Comparison of ENCODE assay signal across 1 cellular context in genomic region chr3:46943237-46944187, GRCh38.
TF ChIP-seq lines count a peak whose summit lies in the region.

No MANE protein-coding gene starts in this region.

TF ChIP-seq in WTC11, 78 proteins besides CTCF, POLR2A, EP300 and RAD21 (continued from another document):
- TF ChIP-seq, protein P1, sequence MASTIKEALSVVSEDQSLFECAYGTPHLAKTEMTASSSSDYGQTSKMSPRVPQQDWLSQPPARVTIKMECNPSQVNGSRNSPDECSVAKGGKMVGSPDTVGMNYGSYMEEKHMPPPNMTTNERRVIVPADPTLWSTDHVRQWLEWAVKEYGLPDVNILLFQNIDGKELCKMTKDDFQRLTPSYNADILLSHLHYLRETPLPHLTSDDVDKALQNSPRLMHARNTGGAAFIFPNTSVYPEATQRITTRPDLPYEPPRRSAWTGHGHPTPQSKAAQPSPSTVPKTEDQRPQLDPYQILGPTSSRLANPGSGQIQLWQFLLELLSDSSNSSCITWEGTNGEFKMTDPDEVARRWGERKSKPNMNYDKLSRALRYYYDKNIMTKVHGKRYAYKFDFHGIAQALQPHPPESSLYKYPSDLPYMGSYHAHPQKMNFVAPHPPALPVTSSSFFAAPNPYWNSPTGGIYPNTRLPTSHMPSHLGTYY (CRISPR knock-in tag; IDR thresholded peaks at IDR 0.05), result no peak
- TF ChIP-seq, protein P2, sequence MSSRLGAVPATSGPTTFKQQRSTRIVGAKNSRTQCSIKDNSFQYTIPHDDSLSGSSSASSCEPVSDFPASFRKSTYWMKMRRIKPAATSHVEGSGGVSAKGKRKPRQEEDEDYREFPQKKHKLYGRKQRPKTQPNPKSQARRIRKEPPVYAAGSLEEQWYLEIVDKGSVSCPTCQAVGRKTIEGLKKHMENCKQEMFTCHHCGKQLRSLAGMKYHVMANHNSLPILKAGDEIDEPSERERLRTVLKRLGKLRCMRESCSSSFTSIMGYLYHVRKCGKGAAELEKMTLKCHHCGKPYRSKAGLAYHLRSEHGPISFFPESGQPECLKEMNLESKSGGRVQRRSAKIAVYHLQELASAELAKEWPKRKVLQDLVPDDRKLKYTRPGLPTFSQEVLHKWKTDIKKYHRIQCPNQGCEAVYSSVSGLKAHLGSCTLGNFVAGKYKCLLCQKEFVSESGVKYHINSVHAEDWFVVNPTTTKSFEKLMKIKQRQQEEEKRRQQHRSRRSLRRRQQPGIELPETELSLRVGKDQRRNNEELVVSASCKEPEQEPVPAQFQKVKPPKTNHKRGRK (CRISPR knock-in tag; IDR thresholded peaks at IDR 0.05; ENCODE audit: borderline replicate concordance), result no peak
- no peak for TF ChIP-seq NR1H2 (CRISPR knock-in tag; IDR thresholded peaks at IDR 0.05)
- no peak for TF ChIP-seq NFYB (CRISPR knock-in tag; conservative IDR thresholded peaks at IDR 0.05; ENCODE audit: low read depth)
- TF ChIP-seq HMGA2 (CRISPR knock-in tag; IDR thresholded peaks at IDR 0.05), result no peak
- no peak for TF ChIP-seq NFE2L1 (CRISPR knock-in tag; IDR thresholded peaks at IDR 0.05)
- TF ChIP-seq CREB1 (CRISPR knock-in tag; IDR thresholded peaks at IDR 0.05), result no peak
- TF ChIP-seq E2F1 (CRISPR knock-in tag; IDR thresholded peaks at IDR 0.05), result no peak
- TF ChIP-seq SMAD3 (CRISPR knock-in tag; IDR thresholded peaks at IDR 0.05; ENCODE audit: borderline replicate concordance), result no peak
- TF ChIP-seq ZNF219 (CRISPR knock-in tag; IDR thresholded peaks at IDR 0.05; ENCODE audit: borderline replicate concordance), result no peak
- TF ChIP-seq USF2 (CRISPR knock-in tag; IDR thresholded peaks at IDR 0.05), result no peak
- no peak for TF ChIP-seq ZNF396 (CRISPR knock-in tag; IDR thresholded peaks at IDR 0.05; ENCODE audit: borderline replicate concordance)
